In the genomic region with DNA sequence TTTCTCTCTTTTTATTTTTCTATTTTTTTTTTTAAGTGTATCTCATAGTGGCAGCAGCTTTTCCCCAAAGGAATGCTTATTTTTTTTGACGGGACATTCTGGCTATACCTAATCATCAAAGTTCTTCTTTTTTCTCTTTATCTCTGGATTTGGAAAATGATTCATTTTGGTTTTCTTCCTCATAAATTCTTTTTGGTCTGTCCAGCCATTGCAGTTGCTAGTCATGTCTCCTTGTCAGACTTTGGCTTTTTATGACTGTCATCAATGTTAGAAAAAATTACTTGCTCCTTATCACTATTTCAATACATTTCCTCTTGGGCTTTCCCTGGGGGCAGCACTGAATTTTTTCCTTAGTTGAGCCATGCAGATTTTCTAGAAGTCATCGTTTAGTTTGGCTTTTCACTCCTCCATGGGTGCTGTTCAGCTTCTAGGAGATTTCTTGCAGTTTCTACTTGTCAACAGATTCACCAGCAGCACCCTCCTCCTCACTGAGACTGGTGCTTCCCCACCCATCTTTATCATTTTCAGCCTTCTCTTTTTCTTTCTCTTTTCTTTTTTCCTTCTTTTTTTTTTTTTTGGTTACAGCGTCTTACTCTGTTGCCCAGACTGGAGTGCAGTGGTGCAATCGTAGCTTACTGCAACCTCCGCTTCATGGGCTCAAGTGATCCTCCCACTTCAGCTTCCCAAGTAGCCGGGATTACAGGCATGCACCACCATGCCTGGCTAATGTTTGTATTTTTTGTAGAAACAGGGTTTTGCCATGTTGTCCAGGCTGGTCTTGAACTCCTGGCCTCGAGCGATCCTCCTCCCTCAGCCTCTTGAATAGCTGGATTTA, we compare ENCODE assay signal across 1 cellular context.
TF ChIP-seq lines count a peak whose summit lies in the region.

No MANE protein-coding gene starts in this region.

TF ChIP-seq in HepG2, 621 proteins besides CTCF, POLR2A, EP300 and RAD21:
- TF ChIP-seq ZNF121 (CRISPR knock-in tag; IDR thresholded peaks at IDR 0.05) (peak; percentile 65), PAX8 (CRISPR knock-in tag; IDR thresholded peaks at IDR 0.05; ENCODE audit: borderline replicate concordance) (no peak), ZNF276 (CRISPR knock-in tag; IDR thresholded peaks at IDR 0.05; ENCODE audit: low read depth) (no peak), BHLHE40 (IDR thresholded peaks at IDR 0.05; ENCODE audit: low read length) (no peak)
- TF ChIP-seq, protein P1, sequence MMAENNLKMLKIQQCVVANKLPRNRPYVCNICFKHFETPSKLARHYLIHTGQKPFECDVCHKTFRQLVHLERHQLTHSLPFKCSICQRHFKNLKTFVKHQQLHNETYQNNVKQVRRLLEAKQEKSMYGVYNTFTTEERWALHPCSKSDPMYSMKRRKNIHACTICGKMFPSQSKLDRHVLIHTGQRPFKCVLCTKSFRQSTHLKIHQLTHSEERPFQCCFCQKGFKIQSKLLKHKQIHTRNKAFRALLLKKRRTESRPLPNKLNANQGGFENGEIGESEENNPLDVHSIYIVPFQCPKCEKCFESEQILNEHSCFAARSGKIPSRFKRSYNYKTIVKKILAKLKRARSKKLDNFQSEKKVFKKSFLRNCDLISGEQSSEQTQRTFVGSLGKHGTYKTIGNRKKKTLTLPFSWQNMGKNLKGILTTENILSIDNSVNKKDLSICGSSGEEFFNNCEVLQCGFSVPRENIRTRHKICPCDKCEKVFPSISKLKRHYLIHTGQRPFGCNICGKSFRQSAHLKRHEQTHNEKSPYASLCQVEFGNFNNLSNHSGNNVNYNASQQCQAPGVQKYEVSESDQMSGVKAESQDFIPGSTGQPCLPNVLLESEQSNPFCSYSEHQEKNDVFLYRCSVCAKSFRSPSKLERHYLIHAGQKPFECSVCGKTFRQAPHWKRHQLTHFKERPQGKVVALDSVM (CRISPR knock-in tag; IDR thresholded peaks at IDR 0.05) = 0 out of 2 replicates have a peak, but pooled peaks have one; percentile 23
TF ChIP-seq in HepG2: peak in this region for 2.
